ENCODE assay signal across 15 cellular contexts in genomic region chr21:45156459-45156858, GRCh38.
DNase-seq lines count a peak whose midpoint lies in the region; ATAC-seq and TF ChIP-seq lines count a peak whose summit lies in the region.
"Had no signal": no experiment of that assay in that cellular context is flagged by ENCODE, and none has a peak within 500 bp of the region (broad histone marks: within the 10 kb centered on the region; RNA-seq: fewer than 3 reads in every experiment).

No MANE protein-coding gene starts in this region.

- no peak overlapping the region for H3K9ac ChIP-seq in colonic mucosa (ENCODE audit: low read depth in 2 of 2, low read length in 2 of 2)

- H3K4me3 Mint-ChIP-seq in activated T-cell treated with anti-CD3 and anti-CD28 coated beads, Interleukin-2, amount 50 U/mL, for 24 hours = no peak overlapping the region
- H3K4me3 Mint-ChIP-seq in activated T-cell treated with anti-CD3 and anti-CD28 coated beads, Interleukin-2, amount 50 U/mL, for 4 hours = no peak overlapping the region
- no peak overlapping the region for H3K4me3 Mint-ChIP-seq in activated T-helper 17 cell treated with anti-CD3 and anti-CD28 coated beads, Interleukin-2, amount 50 U/mL, for 72 hours
- H3K4me3 Mint-ChIP-seq: B cell; CD4-positive, alpha-beta T cell; H9 had no signal

- H3K27me3 ChIP-seq in colonic mucosa (no peaks in the 10 kb centered on the region), sigmoid colon (no peaks in the 10 kb centered on the region)

- H3K36me3 ChIP-seq in HEK293 (ENCODE audit: control insufficient read depth in 2 of 2, insufficient read depth in 1 of 2, low read length in 2 of 2) = no peaks in the 10 kb centered on the region
- no peaks in the 10 kb centered on the region for H3K36me3 ChIP-seq in colonic mucosa
- H3K36me3 ChIP-seq in sigmoid colon = peaks cover 0 to 12% (median 0%) of the 10 kb centered on the region in 4 donors

- no peaks in the 10 kb centered on the region for H3K9me3 Mint-ChIP-seq in activated T-cell treated with anti-CD3 and anti-CD28 coated beads, Interleukin-2, amount 50 U/mL, for 24 hours
- no peaks in the 10 kb centered on the region for H3K9me3 Mint-ChIP-seq in activated T-cell treated with anti-CD3 and anti-CD28 coated beads, Interleukin-2, amount 50 U/mL, for 4 hours
- peaks cover 3% of the 10 kb centered on the region for H3K9me3 Mint-ChIP-seq in activated T-helper 17 cell treated with anti-CD3 and anti-CD28 coated beads, Interleukin-2, amount 50 U/mL, for 72 hours
- H3K9me3 Mint-ChIP-seq: CD4-positive, alpha-beta T cell had no signal

- DNase-seq in activated T-cell treated with anti-CD3 and anti-CD28 coated beads, Interleukin-2, amount 50 U/mL, for 24 hours = peak; percentile 8
- DNase-seq in activated T-cell treated with anti-CD3 and anti-CD28 coated beads, Interleukin-2, amount 50 U/mL, for 4 hours = no peak
- peak; percentile 1 for DNase-seq in colonic mucosa
- DNase-seq in sigmoid colon = peak; percentile 53
- no peak for DNase-seq in DMS 273 treated with DMSO at 0.1 percent for 48 hours (lab: John Stamatoyannopoulos, UW)
- no peak for DNase-seq in left colon
- DNase-seq: C1 segment of cervical spinal cord; Calu3; CD4-positive, alpha-beta T cell; DMS79; GOT3 had no signal

- H3K4me1 ChIP-seq in HEK293 (ENCODE audit: control insufficient read depth, insufficient read depth, low read length) (no peaks in the 10 kb centered on the region), colonic mucosa (no peaks in the 10 kb centered on the region), sigmoid colon (peaks cover 0 to 53% (median 38%) of the 10 kb centered on the region in 4 donors)

- CTCF ChIA-PET in HEK293 (lab: Yijun Ruan, JAX) = no interaction called here

- TF ChIP-seq POLR2A in sigmoid colon (IDR thresholded peaks at IDR 0.05) = no peak

- H3K4me3 ChIP-seq in HEK293 (ENCODE audit: low read depth, low read length) (no peak overlapping the region), colonic mucosa (no peak overlapping the region), sigmoid colon (no peak overlapping the region)

- H3K4me1 Mint-ChIP-seq in activated T-cell treated with anti-CD3 and anti-CD28 coated beads, Interleukin-2, amount 50 U/mL, for 24 hours (ENCODE audit: low read depth) = peaks cover 35% of the 10 kb centered on the region
- peaks cover 43% of the 10 kb centered on the region for H3K4me1 Mint-ChIP-seq in activated T-cell treated with anti-CD3 and anti-CD28 coated beads, Interleukin-2, amount 50 U/mL, for 4 hours (ENCODE audit: low read depth)
- peaks cover 35% of the 10 kb centered on the region for H3K4me1 Mint-ChIP-seq in activated T-helper 17 cell treated with anti-CD3 and anti-CD28 coated beads, Interleukin-2, amount 50 U/mL, for 72 hours

- intact Hi-C loops in colonic mucosa (cut with DNase I) = no loop called here
- intact Hi-C loops in sigmoid colon (cut with DNase I) = no loop called here
- intact Hi-C loops in left colon (cut with DNase I, micrococcal nuclease) = no loop called here

- POLR2A ChIA-PET in HEK293 (lab: Yijun Ruan, JAX) = no interaction called here

- no peak for TF ChIP-seq EP300 in sigmoid colon (IDR thresholded peaks at IDR 0.05)

- WGBS in sigmoid colon, 2 donors = 98% methylated on average over 3 of the region's 3 CpGs

- no peak for ATAC-seq in activated T-cell treated with anti-CD3 and anti-CD28 coated beads, Interleukin-2, amount 50 U/mL, for 4 hours
- no peak for ATAC-seq in left colon
- ATAC-seq in activated T-helper 17 cell treated with anti-CD3 and anti-CD28 coated beads, Interleukin-2, amount 50 U/mL, for 72 hours (replicated peaks) = no peak

- peaks cover 20% of the 10 kb centered on the region for H3K36me3 Mint-ChIP-seq in activated T-cell treated with anti-CD3 and anti-CD28 coated beads, Interleukin-2, amount 50 U/mL, for 24 hours (ENCODE audit: low read depth)
- H3K36me3 Mint-ChIP-seq in activated T-cell treated with anti-CD3 and anti-CD28 coated beads, Interleukin-2, amount 50 U/mL, for 4 hours (ENCODE audit: insufficient read depth) = peaks cover 5% of the 10 kb centered on the region
- no peaks in the 10 kb centered on the region for H3K36me3 Mint-ChIP-seq in activated T-helper 17 cell treated with anti-CD3 and anti-CD28 coated beads, Interleukin-2, amount 50 U/mL, for 72 hours (ENCODE audit: low read depth)

- H3K27me3 Mint-ChIP-seq in activated T-cell treated with anti-CD3 and anti-CD28 coated beads, Interleukin-2, amount 50 U/mL, for 24 hours = no peaks in the 10 kb centered on the region
- H3K27me3 Mint-ChIP-seq in activated T-cell treated with anti-CD3 and anti-CD28 coated beads, Interleukin-2, amount 50 U/mL, for 4 hours (ENCODE audit: low read depth) = no peaks in the 10 kb centered on the region
- no peaks in the 10 kb centered on the region for H3K27me3 Mint-ChIP-seq in activated T-helper 17 cell treated with anti-CD3 and anti-CD28 coated beads, Interleukin-2, amount 50 U/mL, for 72 hours
- H3K27me3 Mint-ChIP-seq: B cell; CD4-positive, alpha-beta T cell had no signal

- H3K27ac ChIP-seq in HEK293 (ENCODE audit: extremely low read depth, low read depth, low read length) (no peak overlapping the region), colonic mucosa (no peak overlapping the region), sigmoid colon (no peak overlapping the region)

- no peak overlapping the region for H3K27ac Mint-ChIP-seq in activated T-cell treated with anti-CD3 and anti-CD28 coated beads, Interleukin-2, amount 50 U/mL, for 24 hours
- H3K27ac Mint-ChIP-seq in activated T-helper 17 cell treated with anti-CD3 and anti-CD28 coated beads, Interleukin-2, amount 50 U/mL, for 72 hours = no peak overlapping the region
- H3K27ac Mint-ChIP-seq: B cell; CD4-positive, alpha-beta T cell; H9 had no signal

- no peaks in the 10 kb centered on the region for H3K9me3 ChIP-seq in HEK293 (ENCODE audit: control insufficient read depth, insufficient read depth, low read depth, low read length)
- no peaks in the 10 kb centered on the region for H3K9me3 ChIP-seq in colonic mucosa
- no peaks in the 10 kb centered on the region for H3K9me3 ChIP-seq in sigmoid colon

- TF ChIP-seq CTCF in HEK293 (tag by site-specific recombination; IDR thresholded peaks at IDR 0.05) (no peak), colonic mucosa (IDR thresholded peaks at IDR 0.05) (no peak), sigmoid colon (IDR thresholded peaks at IDR 0.05) (no peak)

TF ChIP-seq in HEK293, 187 proteins besides CTCF, POLR2A, EP300 and RAD21:
- TF ChIP-seq ZNF624 (tag by site-specific recombination; IDR thresholded peaks at IDR 0.05) (no peak), ZNF133 (tag by site-specific recombination; IDR thresholded peaks at IDR 0.05) (no peak), KLF16 (tag by site-specific recombination; IDR thresholded peaks at IDR 0.05) (no peak), HOXA7 (CRISPR knock-in tag; IDR thresholded peaks at IDR 0.05; ENCODE audit: borderline replicate concordance) (no peak), EGR2 (tag by site-specific recombination; IDR thresholded peaks at IDR 0.05; ENCODE audit: low read depth) (peak; percentile 70; the same call in 1 of the 2 replicates), ELK4 (IDR thresholded peaks at IDR 0.05; ENCODE audit: borderline replicate concordance, low read depth, low read length) (no peak), ZNF785 (tag by site-specific recombination; IDR thresholded peaks at IDR 0.05) (no peak)
- TF ChIP-seq, protein P1, sequence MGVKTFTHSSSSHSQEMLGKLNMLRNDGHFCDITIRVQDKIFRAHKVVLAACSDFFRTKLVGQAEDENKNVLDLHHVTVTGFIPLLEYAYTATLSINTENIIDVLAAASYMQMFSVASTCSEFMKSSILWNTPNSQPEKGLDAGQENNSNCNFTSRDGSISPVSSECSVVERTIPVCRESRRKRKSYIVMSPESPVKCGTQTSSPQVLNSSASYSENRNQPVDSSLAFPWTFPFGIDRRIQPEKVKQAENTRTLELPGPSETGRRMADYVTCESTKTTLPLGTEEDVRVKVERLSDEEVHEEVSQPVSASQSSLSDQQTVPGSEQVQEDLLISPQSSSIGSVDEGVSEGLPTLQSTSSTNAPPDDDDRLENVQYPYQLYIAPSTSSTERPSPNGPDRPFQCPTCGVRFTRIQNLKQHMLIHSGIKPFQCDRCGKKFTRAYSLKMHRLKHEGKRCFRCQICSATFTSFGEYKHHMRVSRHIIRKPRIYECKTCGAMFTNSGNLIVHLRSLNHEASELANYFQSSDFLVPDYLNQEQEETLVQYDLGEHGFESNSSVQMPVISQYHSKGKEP (tag by site-specific recombination; IDR thresholded peaks at IDR 0.05) = no peak
TF ChIP-seq in HEK293: peak in this region for 1.

Comparison
In these comparisons a context has a peak if more than half of its experiments do, and no peak if none do; other contexts are left out.
1. DNase-seq: peak in activated T-cell treated with anti-CD3 and anti-CD28 coated beads, Interleukin-2, amount 50 U/mL, for 24 hours (single experiment), colonic mucosa (single experiment) and sigmoid colon (single experiment); none in activated T-cell treated with anti-CD3 and anti-CD28 coated beads, Interleukin-2, amount 50 U/mL, for 4 hours (single experiment), DMS 273 treated with DMSO at 0.1 percent for 48 hours (single experiment) and left colon (0 of 2).